Comparison of ENCODE assay signal across 1 cellular context in genomic region chr2:85409719-85410583, GRCh38.
A peak's percentile ranks its signal among the peaks of the same experiment; 100 is the strongest.
TF ChIP-seq lines count a peak whose summit lies in the region.

CAPG (minus strand) TSS chr2:85410366; CDS start chr2:85402145, 8,221 bp downstream.

TF ChIP-seq in K562, 482 proteins besides CTCF, POLR2A, EP300 and RAD21 (continued from another document):
- TF ChIP-seq MNT (conservative IDR thresholded peaks at IDR 0.05), result 0 out of 4 replicates have a peak, but pooled peaks of 1 of the 2 experiments have one; percentile 32
- no peak for TF ChIP-seq SIN3B (IDR thresholded peaks at IDR 0.05; ENCODE audit: low read depth)
- TF ChIP-seq ZNF395 (CRISPR knock-in tag; IDR thresholded peaks at IDR 0.05), result no peak
- no peak for TF ChIP-seq ZNF785 (CRISPR knock-in tag; IDR thresholded peaks at IDR 0.05)
- no peak for TF ChIP-seq ZNF518B (CRISPR knock-in tag; IDR thresholded peaks at IDR 0.05)
- TF ChIP-seq TFAM (CRISPR knock-in tag; conservative IDR thresholded peaks at IDR 0.05), result no peak
- TF ChIP-seq SAP30 (IDR thresholded peaks at IDR 0.05; ENCODE audit: borderline replicate concordance, insufficient read depth, low read depth, low read length, poor library complexity, severe bottlenecking), result no peak
- TF ChIP-seq FOXJ2 (tag; IDR thresholded peaks at IDR 0.05), result no peak
- TF ChIP-seq SUPT5H (IDR thresholded peaks at IDR 0.05), result peak; percentile 27; the same call in 1 of the 2 replicates
- no peak for TF ChIP-seq POLR2H (tag; IDR thresholded peaks at IDR 0.05; ENCODE audit: low read depth)
- TF ChIP-seq SRSF1 (IDR thresholded peaks at IDR 0.05; ENCODE audit: low read depth, low read length), result no peak
- TF ChIP-seq MAFF (IDR thresholded peaks at IDR 0.05; ENCODE audit: low read length), result no peak
- peak in 1 of 2 experiments; percentile 68; a peak in 2 of 4 replicates for TF ChIP-seq HDAC1 (IDR thresholded peaks at IDR 0.05)
- TF ChIP-seq ELF4 (CRISPR knock-in tag; IDR thresholded peaks at IDR 0.05), result peak; percentile 22; the same call in 1 of the 2 replicates
- peak; percentile 41 for TF ChIP-seq RBFOX2 (IDR thresholded peaks at IDR 0.05; ENCODE audit: low read depth, low read length)
- TF ChIP-seq SMARCA5 (IDR thresholded peaks at IDR 0.05), result no peak
- TF ChIP-seq ZFP36 (IDR thresholded peaks at IDR 0.05; ENCODE audit: low read depth, low read length, partially characterized antibody), result no peak
- TF ChIP-seq ZNF449 (CRISPR knock-in tag; IDR thresholded peaks at IDR 0.05), result no peak
- 0 out of 2 replicates have a peak, but pooled peaks have one; percentile 37 for TF ChIP-seq ZBTB26 (CRISPR knock-in tag; IDR thresholded peaks at IDR 0.05)
- TF ChIP-seq MCM5 (IDR thresholded peaks at IDR 0.05; ENCODE audit: low read depth), result no peak
- no peak for TF ChIP-seq NFXL1 (CRISPR knock-in tag; IDR thresholded peaks at IDR 0.05)
- TF ChIP-seq GATAD2A (IDR thresholded peaks at IDR 0.05), result no peak
- TF ChIP-seq HLTF (IDR thresholded peaks at IDR 0.05), result peak; percentile 70; the same call in 1 of the 2 replicates
- no peak for TF ChIP-seq ARID4B (CRISPR knock-in tag; IDR thresholded peaks at IDR 0.05)
- TF ChIP-seq E2F6 (IDR thresholded peaks at IDR 0.05; ENCODE audit: borderline replicate concordance in 1 of 2, extremely low read depth in 1 of 2, insufficient read depth in 1 of 2, insufficient read length in 1 of 2, low read depth in 1 of 2, low read length in 1 of 2, poor library complexity in 1 of 2, severe bottlenecking in 1 of 2), result peak in 1 of 2 experiments; percentile 13
- no peak for TF ChIP-seq PHTF2 (CRISPR knock-in tag; IDR thresholded peaks at IDR 0.05)
- no peak for TF ChIP-seq ZNF764 (CRISPR knock-in tag; IDR thresholded peaks at IDR 0.05; ENCODE audit: low read depth)
- TF ChIP-seq ZNF695 (CRISPR knock-in tag; IDR thresholded peaks at IDR 0.05), result no peak
- 0 out of 2 replicates have a peak, but pooled peaks have one; percentile 49 for TF ChIP-seq MYNN (IDR thresholded peaks at IDR 0.05)
- no peak for TF ChIP-seq MYNN (CRISPR knock-in tag; IDR thresholded peaks at IDR 0.05)
- no peak for TF ChIP-seq REST (CRISPR knock-in tag; IDR thresholded peaks at IDR 0.05; ENCODE audit: low read depth)
- TF ChIP-seq USF1 (CRISPR knock-in tag; IDR thresholded peaks at IDR 0.05), result no peak
- TF ChIP-seq HMGN3 (IDR thresholded peaks at IDR 0.05; ENCODE audit: borderline replicate concordance, extremely low read depth, insufficient read length, low read depth, low read length), result peak; percentile 45
- TF ChIP-seq ZNF174 (CRISPR knock-in tag; IDR thresholded peaks at IDR 0.05), result no peak
- no peak for TF ChIP-seq ZFP30 (CRISPR knock-in tag; IDR thresholded peaks at IDR 0.05; ENCODE audit: borderline replicate concordance)
- peak in 1 of 2 experiments; percentile 49; a peak in 1 of 4 replicates for TF ChIP-seq SRF (CRISPR knock-in tag; IDR thresholded peaks at IDR 0.05)
- TF ChIP-seq DACH1 (IDR thresholded peaks at IDR 0.05; ENCODE audit: partially characterized antibody), result no peak
- TF ChIP-seq E2F5 (CRISPR knock-in tag; IDR thresholded peaks at IDR 0.05), result no peak
- no peak for TF ChIP-seq GATA2 (CRISPR knock-in tag; IDR thresholded peaks at IDR 0.05)
- TF ChIP-seq TOE1 (IDR thresholded peaks at IDR 0.05; ENCODE audit: borderline replicate concordance), result peak; percentile 55; the same call in 1 of the 2 replicates
- TF ChIP-seq TOE1 (CRISPR knock-in tag; IDR thresholded peaks at IDR 0.05; ENCODE audit: borderline replicate concordance, low read depth), result no peak
- 0 out of 3 replicates have a peak, but pooled peaks of 1 of the 2 experiments have one; percentile 20 for TF ChIP-seq CBX3 (IDR thresholded peaks at IDR 0.05; ENCODE audit: borderline replicate concordance in 1 of 2, low read length in 2 of 2)
